25 cellular contexts compared by ENCODE assay signal in the genomic region with DNA sequence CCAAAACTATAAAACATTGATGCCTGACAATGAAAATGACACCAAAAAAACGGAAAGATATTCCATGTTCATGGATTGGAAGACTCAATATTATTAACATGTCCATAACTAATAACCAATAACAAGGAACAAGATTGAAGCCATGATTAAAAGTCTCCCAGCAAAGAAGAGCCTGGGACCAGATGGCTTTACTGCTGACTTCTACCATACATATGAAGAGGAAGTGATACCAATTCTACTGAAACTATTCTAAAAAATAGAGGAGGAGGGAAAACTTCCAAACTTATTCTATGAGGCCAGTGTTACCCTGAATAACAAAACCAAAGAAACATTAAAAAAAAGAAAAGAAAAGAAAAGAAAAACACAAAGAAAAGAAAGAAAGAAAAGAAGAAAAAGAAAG.
"Had no signal": no experiment of that assay in that cellular context is flagged by ENCODE, and none has a peak within 500 bp of the region (broad histone marks: within the 10 kb centered on the region; RNA-seq: fewer than 3 reads in every experiment).

No MANE protein-coding gene starts in this region.

- H3K36me3 ChIP-seq: esophagus squamous epithelium, gastrocnemius medialis, left lung, prostate gland, spleen, thyroid gland had no signal

- H3K4me1 Mint-ChIP-seq: activated CD4-positive, alpha-beta T cell treated with anti-CD3 and anti-CD28 coated beads for 36 hours; activated naive CD8-positive, alpha-beta T cell treated with anti-CD3 and anti-CD28 coated beads, Interleukin-2, amount 10 ng/mL, durations not matched to agents 7 days and 5 days; endodermal cell; mesothelial cell of epicardium; WTC11 had no signal

- ATAC-seq: activated CD4-positive, alpha-beta T cell treated with anti-CD3 and anti-CD28 coated beads for 36 hours; gastrocnemius medialis; left lung; natural killer cell treated with Interleukin-12 subunit alpha and Interleukin-12 subunit beta and Interleukin-15 and Interleukin-18, amount 100 ng/mL, for 72 hours; stimulated activated naive CD8-positive, alpha-beta T cell treated with anti-CD3 and anti-CD28 coated beads, Interleukin-15, Interleukin-2, amounts not matched to agents 100 U/mL and 50 U/mL, for 24 hours; WTC11 had no signal

- H3K9me3 Mint-ChIP-seq: natural killer cell treated with Interleukin-12 subunit alpha and Interleukin-12 subunit beta and Interleukin-15 and Interleukin-18, amount 100 ng/mL, for 72 hours had no signal

- H3K27ac Mint-ChIP-seq: activated CD4-positive, alpha-beta T cell treated with anti-CD3 and anti-CD28 coated beads for 36 hours; activated naive CD8-positive, alpha-beta T cell treated with anti-CD3 and anti-CD28 coated beads, Interleukin-2, amount 10 ng/mL, durations not matched to agents 7 days and 5 days; endodermal cell; mesothelial cell of epicardium; natural killer cell treated with Interleukin-12 subunit alpha and Interleukin-12 subunit beta and Interleukin-15 and Interleukin-18, amount 100 ng/mL, for 72 hours; WTC11 had no signal

- H3K4me3 Mint-ChIP-seq: activated CD4-positive, alpha-beta T cell treated with anti-CD3 and anti-CD28 coated beads for 36 hours; activated naive CD8-positive, alpha-beta T cell treated with anti-CD3 and anti-CD28 coated beads, Interleukin-2, amount 10 ng/mL, durations not matched to agents 7 days and 5 days; endodermal cell; mesothelial cell of epicardium; natural killer cell treated with Interleukin-12 subunit alpha and Interleukin-12 subunit beta and Interleukin-15 and Interleukin-18, amount 100 ng/mL, for 72 hours; WTC11 had no signal

- H3K27me3 Mint-ChIP-seq: activated CD4-positive, alpha-beta T cell treated with anti-CD3 and anti-CD28 coated beads for 36 hours; activated naive CD8-positive, alpha-beta T cell treated with anti-CD3 and anti-CD28 coated beads, Interleukin-2, amount 10 ng/mL, durations not matched to agents 7 days and 5 days; natural killer cell treated with Interleukin-12 subunit alpha and Interleukin-12 subunit beta and Interleukin-15 and Interleukin-18, amount 100 ng/mL, for 72 hours had no signal

- H3K4me3 ChIP-seq: coronary artery, esophagus squamous epithelium, gastrocnemius medialis, left lung, lung, prostate gland, spleen, thyroid gland had no signal

- H3K27me3 ChIP-seq: esophagus squamous epithelium, gastrocnemius medialis, left lung, spleen, thyroid gland had no signal

- H3K36me3 Mint-ChIP-seq: activated naive CD8-positive, alpha-beta T cell treated with anti-CD3 and anti-CD28 coated beads, Interleukin-2, amount 10 ng/mL, durations not matched to agents 7 days and 5 days; natural killer cell treated with Interleukin-12 subunit alpha and Interleukin-12 subunit beta and Interleukin-15 and Interleukin-18, amount 100 ng/mL, for 72 hours had no signal

- DNase-seq: activated CD4-positive, alpha-beta T cell treated with anti-CD3 and anti-CD28 coated beads for 36 hours; activated CD4-positive, alpha-beta T cell treated with anti-CD3 and anti-CD28 coated beads, Interleukin-2, amount 50 U/mL, for 48 hours; activated CD8-positive, alpha-beta memory T cell treated with anti-CD3 and anti-CD28 coated beads, Interleukin-2, amount 50 U/mL, for 48 hours; activated naive CD4-positive, alpha-beta T cell treated with Interleukin-2 at 50 U/mL for 16 hours; activated naive CD8-positive, alpha-beta T cell treated with anti-CD3 and anti-CD28 coated beads, Interleukin-2, amount 10 ng/mL, durations not matched to agents 7 days and 5 days; activated T-cell treated with anti-CD3 and anti-CD28 coated beads, Interleukin-2, amount 50 U/mL, for 48 hours; amniotic stem cell; cerebellar nuclear complex; endodermal cell; esophagus squamous epithelium; gastrocnemius medialis; hippocampal formation; kidney glomerular epithelial cell; left lung; spleen; stimulated activated CD4-positive, alpha-beta T cell treated with anti-CD3 and anti-CD28 coated beads, Interleukin-4, amount 100 ng/mL, for 1 hour; stimulated activated naive CD8-positive, alpha-beta T cell treated with anti-CD3 and anti-CD28 coated beads, Interleukin-15, Interleukin-2, amounts not matched to agents 100 U/mL and 50 U/mL, for 24 hours; substantia nigra; thyroid gland had no signal

- H3K4me1 ChIP-seq: gastrocnemius medialis, left lung, prostate gland, thyroid gland had no signal

- H3K9me3 ChIP-seq: esophagus squamous epithelium, gastrocnemius medialis, prostate gland, thyroid gland had no signal

- H3K27ac ChIP-seq: coronary artery, esophagus squamous epithelium, gastrocnemius medialis, left lung, prostate gland, spleen, thyroid gland had no signal
